23 cellular contexts compared by ENCODE assay signal in the genomic region with DNA sequence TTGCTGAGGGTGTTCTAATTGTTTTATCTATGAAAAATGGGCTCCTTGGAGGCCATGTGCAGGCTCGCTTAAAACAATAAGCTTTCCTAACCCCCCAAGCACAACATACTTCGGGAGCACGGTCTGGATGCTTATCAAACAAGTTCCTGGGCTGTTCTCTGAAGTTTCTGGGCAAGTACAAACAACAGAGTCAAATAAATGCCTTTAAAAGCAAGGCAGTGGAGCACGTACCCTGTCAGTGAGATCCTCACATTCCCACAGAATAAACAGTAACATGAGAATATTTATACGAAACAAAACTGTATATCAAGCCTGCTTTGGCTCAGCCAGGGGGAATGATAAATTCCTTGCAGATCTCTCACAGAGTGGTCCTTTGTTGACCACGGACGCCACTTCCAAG. TPM values are rescaled to one million over a fixed set of nuclear protein-coding genes. Genes with fewer than 3 reads are reported as not detected.
DNase-seq lines count a peak whose midpoint lies in the region; ATAC-seq, FAIRE-seq and TF ChIP-seq lines count a peak whose summit lies in the region.
"Had no signal": no experiment of that assay in that cellular context is flagged by ENCODE, and none has a peak within 500 bp of the region (broad histone marks: within the 10 kb centered on the region; RNA-seq: fewer than 3 reads in every experiment).

No MANE protein-coding gene starts in this region.

- H3K9ac ChIP-seq in adipocyte (ENCODE audit: low read length), result no peak overlapping the region

- H3K36me3 ChIP-seq in adipocyte (ENCODE audit: control insufficient read depth, insufficient read depth, low read length, severe bottlenecking) (no peaks in the 10 kb centered on the region), pancreas (no peaks in the 10 kb centered on the region)
- H3K36me3 ChIP-seq: MG63, suprapubic skin had no signal

- no peaks in the 10 kb centered on the region for H3K36me3 Mint-ChIP-seq in osteocyte (ENCODE audit: unreplicated experiment)
- peaks cover 15% of the 10 kb centered on the region for H3K36me3 Mint-ChIP-seq in stimulated activated memory B cell treated with anti-CD40 and anti-IgM and Interleukin-4, amounts not matched to agents 10 μg/mL and 1 μg/mL and 100 μg/mL, for 72 hours

- peak overlapping the region; percentile 20 for H3K4me3 Mint-ChIP-seq in osteocyte (ENCODE audit: unreplicated experiment)
- H3K4me3 Mint-ChIP-seq in stimulated activated memory B cell treated with anti-CD40 and anti-IgM and Interleukin-4, amounts not matched to agents 10 μg/mL and 1 μg/mL and 100 μg/mL, for 72 hours, result no peak overlapping the region
- H3K4me3 Mint-ChIP-seq: IgD-negative memory B cell had no signal

- peaks cover 2% of the 10 kb centered on the region for H3K27me3 Mint-ChIP-seq in osteocyte (ENCODE audit: unreplicated experiment)
- H3K27me3 Mint-ChIP-seq in stimulated activated memory B cell treated with anti-CD40 and anti-IgM and Interleukin-4, amounts not matched to agents 10 μg/mL and 1 μg/mL and 100 μg/mL, for 72 hours, result no peaks in the 10 kb centered on the region
- H3K27me3 Mint-ChIP-seq: IgD-negative memory B cell had no signal

- 55 to 66% methylated on average over 7 of the region's 7 CpGs for WGBS in pancreas, 2 donors

- ATAC-seq in pancreas (no peak), GM18511 (IDR thresholded peaks at IDR 0.05; ENCODE audit: unreplicated experiment) (no peak)
- no peak for ATAC-seq in stimulated activated memory B cell treated with anti-CD40 and anti-IgM and Interleukin-4, amounts not matched to agents 10 μg/mL and 1 μg/mL and 100 μg/mL, for 72 hours

- H3K4me3 ChIP-seq in adipocyte (ENCODE audit: low read length), result no peak overlapping the region
- no peak overlapping the region for H3K4me3 ChIP-seq in pancreas
- H3K4me3 ChIP-seq: MG63, suprapubic skin had no signal

- H3K27me3 ChIP-seq in adipocyte (replicated peaks; ENCODE audit: control insufficient read depth, insufficient read depth, low read length) (peaks cover 4% of the 10 kb centered on the region), pancreas (no peaks in the 10 kb centered on the region)
- H3K27me3 ChIP-seq: MG63, suprapubic skin had no signal

- TF ChIP-seq CTCF in osteocyte (IDR thresholded peaks at IDR 0.05), result no peak
- no peak for TF ChIP-seq CTCF in pancreas (IDR thresholded peaks at IDR 0.05)

- H3K4me1 Mint-ChIP-seq in osteocyte (ENCODE audit: unreplicated experiment), result peaks cover 17% of the 10 kb centered on the region
- no peaks in the 10 kb centered on the region for H3K4me1 Mint-ChIP-seq in stimulated activated memory B cell treated with anti-CD40 and anti-IgM and Interleukin-4, amounts not matched to agents 10 μg/mL and 1 μg/mL and 100 μg/mL, for 72 hours

- H3K27ac Mint-ChIP-seq in osteocyte (ENCODE audit: unreplicated experiment), result no peak overlapping the region
- no peak overlapping the region for H3K27ac Mint-ChIP-seq in stimulated activated memory B cell treated with anti-CD40 and anti-IgM and Interleukin-4, amounts not matched to agents 10 μg/mL and 1 μg/mL and 100 μg/mL, for 72 hours
- H3K27ac Mint-ChIP-seq: IgD-negative memory B cell had no signal

- no peaks in the 10 kb centered on the region for H3K9me3 Mint-ChIP-seq in osteocyte (ENCODE audit: unreplicated experiment)
- H3K9me3 Mint-ChIP-seq in stimulated activated memory B cell treated with anti-CD40 and anti-IgM and Interleukin-4, amounts not matched to agents 10 μg/mL and 1 μg/mL and 100 μg/mL, for 72 hours, result no peaks in the 10 kb centered on the region

- DNase-seq in COLO829 (ENCODE audit: low spot score) (peak; percentile 53), adipocyte (ENCODE audit: low read depth) (peak; percentile 51), fibroblast of peridontal ligament (ENCODE audit: extremely low read depth) (peak; percentile 90), osteocyte (ENCODE audit: extremely low spot score, unreplicated experiment) (no peak), pancreas (no peak)
- DNase-seq in activated CD4-positive, alpha-beta T cell treated with anti-CD3 and anti-CD28 coated beads, Interleukin-2, amount 50 U/mL, for 1 hour, result no peak
- DNase-seq: activated CD4-positive, alpha-beta T cell treated with anti-CD3 and anti-CD28 coated beads for 48 hours; central memory CD4-positive, alpha-beta T cell; mesendoderm; MG63; NCI-H146; NCI-H82; OCI-M1; Right ventricle myocardium superior had no signal

- H3K9me3 ChIP-seq in adipocyte (ENCODE audit: control insufficient read depth, low read length) (no peaks in the 10 kb centered on the region), pancreas (no peaks in the 10 kb centered on the region)
- H3K9me3 ChIP-seq: MG63, suprapubic skin had no signal

- H3K4me1 ChIP-seq in adipocyte (ENCODE audit: control insufficient read depth, insufficient read depth, low read length) (peaks cover 25% of the 10 kb centered on the region), pancreas (no peaks in the 10 kb centered on the region)
- H3K4me1 ChIP-seq: suprapubic skin had no signal

- intact Hi-C loops in pancreas (cut with DNase I), result no loop called here

- no peak for FAIRE-seq in pancreas (lab: Jason Lieb, UNC)
- FAIRE-seq: D721Med, GM18507, TTC549 had no signal

- H3K27ac ChIP-seq in pancreas, result no peak overlapping the region
- H3K27ac ChIP-seq: C4-2B, suprapubic skin had no signal

RNA-seq across cellular contexts. Expression of gene FTCDNL1, which starts 44.8 kb away (rescaled TPM):
- total RNA-seq in osteocyte (0.76 TPM in 1 of 2 replicates, not detected in the other), pancreas (1 to 10 TPM; 1.3 to 3.2 (median 1.6) TPM)
- 1 to 10 TPM in 1 of 2 donors, under 1 TPM in 1; 0.53 to 1.3 TPM for polyA plus RNA-seq in pancreas
- polyA plus RNA-seq: neural cell had no signal

Comparison
In these comparisons a context has a peak if more than half of its experiments do, and no peak if none do; other contexts are left out.
1. DNase-seq: peak in COLO829 (single experiment), adipocyte (single experiment) and fibroblast of peridontal ligament (single experiment); none in osteocyte (single experiment), pancreas (0 of 6) and activated CD4-positive, alpha-beta T cell treated with anti-CD3 and anti-CD28 coated beads, Interleukin-2, amount 50 U/mL, for 1 hour (single experiment).